In the genomic region with DNA sequence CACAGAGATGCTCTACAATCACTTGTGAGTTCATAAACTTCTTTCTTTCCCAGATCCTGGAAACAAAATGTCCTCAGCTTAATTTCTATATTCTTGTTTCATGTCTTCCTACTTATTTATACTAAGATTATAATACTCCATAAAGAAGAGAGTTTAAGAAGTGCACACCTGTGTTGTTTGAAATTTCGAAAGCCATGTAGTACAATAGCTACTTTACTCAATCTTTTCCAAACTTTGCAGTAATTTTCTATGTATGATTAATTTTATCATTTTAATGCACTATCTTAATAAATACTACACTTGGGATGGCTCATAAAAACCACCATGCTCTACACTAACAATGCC, we compare ENCODE assay signal across 7 cellular contexts. TPM values are rescaled to one million over a fixed set of nuclear protein-coding genes. Genes with fewer than 3 reads are reported as not detected.
A peak's percentile ranks its signal among the peaks of the same experiment; 100 is the strongest.
DNase-seq lines count a peak whose midpoint lies in the region; ATAC-seq and TF ChIP-seq lines count a peak whose summit lies in the region.

No MANE protein-coding gene starts in this region.

- H3K79me2 ChIP-seq in smooth muscle cell (ENCODE audit: low read depth): peaks cover 16% of the 10 kb centered on the region

- no peaks in the 10 kb centered on the region for H3F3A ChIP-seq in smooth muscle cell (ENCODE audit: low read depth)

- intact Hi-C loops in esophagus squamous epithelium (cut with DNase I): no loop called here

- ATAC-seq in GM18505 (IDR thresholded peaks at IDR 0.05; ENCODE audit: unreplicated experiment): no peak

- 81 to 97% methylated on average over 1 of the region's 1 CpG for WGBS in esophagus squamous epithelium, 2 donors
- WGBS in smooth muscle cell (ENCODE audit: low lambda C conversion rate): 91% methylated on average over 1 of the region's 1 CpG

- DNase-seq in GM20000 (ENCODE audit: low spot score) (peak; percentile 9), Peyer's patch (no peak), esophagus squamous epithelium (lab: John Stamatoyannopoulos, UW) (no peak), smooth muscle cell (lab: John Stamatoyannopoulos, UW; ENCODE audit: unreplicated experiment) (no peak), NCI-H1417 (lab: John Stamatoyannopoulos, UW) (no peak)
- DNase-seq in activated CD4-positive, CD25-positive, alpha-beta regulatory T cell (lab: John Stamatoyannopoulos, UW): no peak

- H3K36me3 ChIP-seq in Peyer's patch (peaks cover 0 to 5% (median 0%) of the 10 kb centered on the region in 3 donors), esophagus squamous epithelium (peaks cover 0 to 12% (median 8%) of the 10 kb centered on the region in 3 donors), smooth muscle cell (ENCODE audit: low read depth) (no peaks in the 10 kb centered on the region)

- H3K9ac ChIP-seq in smooth muscle cell (ENCODE audit: low read depth): no peak overlapping the region

- no peaks in the 10 kb centered on the region for H4K20me1 ChIP-seq in smooth muscle cell (ENCODE audit: low read depth)

- H3K4me2 ChIP-seq in smooth muscle cell: no peak overlapping the region

- TF ChIP-seq CTCF in GM20000 (IDR thresholded peaks at IDR 0.05; ENCODE audit: extremely low read depth, missing control alignments): no peak
- no peak for TF ChIP-seq CTCF in Peyer's patch (IDR thresholded peaks at IDR 0.05)
- TF ChIP-seq CTCF in esophagus squamous epithelium (IDR thresholded peaks at IDR 0.05): no peak
- no peak for TF ChIP-seq CTCF in smooth muscle cell (IDR thresholded peaks at IDR 0.05; ENCODE audit: borderline replicate concordance, insufficient read depth, poor library complexity, severe bottlenecking)

- no peak overlapping the region for H2AFZ ChIP-seq in smooth muscle cell (ENCODE audit: low read depth)

- H3K27ac ChIP-seq in Peyer's patch: no peak overlapping the region
- no peak overlapping the region for H3K27ac ChIP-seq in esophagus squamous epithelium
- H3K27ac ChIP-seq in smooth muscle cell (ENCODE audit: low read depth): no peak overlapping the region

- H3K27me3 ChIP-seq in Peyer's patch: no peaks in the 10 kb centered on the region
- H3K27me3 ChIP-seq in esophagus squamous epithelium: no peaks in the 10 kb centered on the region
- no peaks in the 10 kb centered on the region for H3K27me3 ChIP-seq in smooth muscle cell (ENCODE audit: low read depth)

- no peaks in the 10 kb centered on the region for H3K9me3 ChIP-seq in Peyer's patch
- H3K9me3 ChIP-seq in esophagus squamous epithelium: no peaks in the 10 kb centered on the region
- no peaks in the 10 kb centered on the region for H3K9me3 ChIP-seq in smooth muscle cell (replicated peaks; ENCODE audit: low read depth)

- TF ChIP-seq POLR2A in Peyer's patch (IDR thresholded peaks at IDR 0.05) (no peak), esophagus squamous epithelium (IDR thresholded peaks at IDR 0.05) (no peak), GM18505 (IDR thresholded peaks at IDR 0.05; ENCODE audit: borderline replicate concordance, extremely low read depth, insufficient read depth, insufficient read length) (no peak)

- H3K4me1 ChIP-seq in Peyer's patch (peaks cover 0 to 6% (median 4%) of the 10 kb centered on the region in 4 donors), esophagus squamous epithelium (peaks cover 8 to 15% (median 14%) of the 10 kb centered on the region in 3 donors), smooth muscle cell (ENCODE audit: low read depth) (peaks cover 10% of the 10 kb centered on the region)

- H3K4me3 ChIP-seq in Peyer's patch (peak overlapping the region; percentile 42 to 82 (median 70)), esophagus squamous epithelium (peak overlapping the region; percentile 47 to 78 (median 70)), smooth muscle cell (peak overlapping the region; percentile 90)

RNA-seq across cellular contexts. Expression of a gene that starts 0.3 kb away (rescaled TPM):
- total RNA-seq in Peyer's patch (10 to 100 TPM in 3 of 4 donors, 1 to 10 TPM in 1; 9.1 to 13.2 (median 11.6) TPM), esophagus squamous epithelium (10 to 100 TPM in 1 of 4 donors, 1 to 10 TPM in 3; 3.9 to 11.8 (median 6.7) TPM), smooth muscle cell (16.3 and 18.7 TPM in 2 replicates)
- polyA plus RNA-seq in smooth muscle cell: 13.4 and 17.9 TPM in 2 replicates

RNA-seq across cellular contexts. Expression of a gene that starts 27.0 kb away (rescaled TPM):
- 10 to 100 TPM; 21.5 to 52.0 (median 28.4) TPM for total RNA-seq in Peyer's patch
- 10 to 100 TPM in 3 of 4 donors, 1 to 10 TPM in 1; 7.6 to 68.1 (median 33.4) TPM for total RNA-seq in esophagus squamous epithelium
- 65.3 and 70.4 TPM in 2 replicates for total RNA-seq in smooth muscle cell
- polyA plus RNA-seq in smooth muscle cell: 16.3 and 25.6 TPM in 2 replicates

RNA-seq across cellular contexts. Expression of a gene that starts 37.4 kb away (rescaled TPM):
- total RNA-seq in Peyer's patch (10 to 100 TPM in 3 of 4 donors, 1 to 10 TPM in 1; 7.7 to 39.6 (median 14.2) TPM), esophagus squamous epithelium (10 to 100 TPM in 3 of 4 donors, 1 to 10 TPM in 1; 5.0 to 20.3 (median 11.7) TPM), smooth muscle cell (24.0 and 29.2 TPM in 2 replicates)
- 37.3 and 38.7 TPM in 2 replicates for polyA plus RNA-seq in smooth muscle cell
